Comparison of ENCODE assay signal across 8 cellular contexts in the genomic region with DNA sequence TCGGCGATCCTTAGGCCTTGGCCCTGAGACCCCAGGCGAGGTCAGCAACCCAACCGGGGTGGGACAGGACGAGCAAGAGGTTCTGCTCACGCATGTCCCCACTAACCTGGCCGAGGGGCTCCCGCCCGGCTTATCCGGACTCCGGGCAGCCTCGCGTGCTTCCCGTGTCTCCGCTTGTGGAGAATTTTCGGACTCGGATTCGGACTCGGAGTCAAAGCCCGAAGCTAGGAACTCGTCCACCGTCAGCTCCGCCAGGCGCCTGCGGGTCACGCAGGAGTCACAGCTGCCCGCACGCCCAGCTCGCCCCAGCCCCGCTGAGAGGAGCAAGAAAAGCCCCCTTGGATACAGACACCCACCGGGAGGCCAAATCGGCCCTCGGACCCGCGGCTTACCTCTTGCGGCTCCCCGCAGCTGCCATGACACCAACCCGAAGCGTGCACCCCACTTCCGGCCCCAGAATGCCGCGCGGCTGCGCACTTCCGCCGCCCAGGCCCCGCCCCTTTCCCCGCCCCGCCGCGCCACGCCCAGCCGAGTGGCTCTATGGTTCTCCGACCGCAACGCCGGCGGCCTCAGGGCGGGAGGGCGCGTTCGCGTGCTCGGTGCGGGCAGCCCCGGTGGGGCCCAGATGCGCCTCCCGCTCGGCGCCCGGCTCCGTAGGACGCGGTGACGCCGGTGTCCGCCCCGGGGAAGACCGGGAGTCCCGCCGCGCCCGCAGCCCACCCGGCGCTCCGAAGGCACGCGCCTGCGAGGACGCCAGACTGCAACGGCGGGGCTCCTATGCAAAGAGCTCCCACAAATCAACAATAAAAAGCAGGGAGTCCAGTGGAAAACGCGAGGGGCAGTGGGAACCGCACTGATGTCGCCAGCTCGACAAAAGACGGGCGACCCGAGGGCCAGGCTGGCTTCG.
DNase-seq lines count a peak whose midpoint lies in the region; ATAC-seq and TF ChIP-seq lines count a peak whose summit lies in the region.

A gene (minus strand): TSS at position 434 of the 907 bp plus-strand sequence. CDS start 16 bp downstream, at position 418.

- peaks cover 37% of the 10 kb centered on the region for H3K36me3 ChIP-seq in neuron (ENCODE audit: insufficient read depth, low read length)
- H3K36me3 ChIP-seq in subcutaneous abdominal adipose tissue (ENCODE audit: control insufficient read depth in 5 of 5, insufficient read depth in 5 of 5, low read length in 5 of 5) = peaks cover 0 to 46% (median 32%) of the 10 kb centered on the region in 5 donors

- ATAC-seq in GM21723 (IDR thresholded peaks at IDR 0.05; ENCODE audit: unreplicated experiment) = peak; percentile 63

- peak within 1 kb of the TSS; percentile 54 for H2AFZ ChIP-seq in neuron (ENCODE audit: low read depth, low read length)

- peak within 1 kb of the TSS; percentile 59 to 95 (median 91) for H3K9ac ChIP-seq in subcutaneous abdominal adipose tissue (ENCODE audit: low read length in 5 of 5)

- TF ChIP-seq CTCF in foreskin fibroblast (IDR thresholded peaks at IDR 0.05; ENCODE audit: low read depth, low read length) = no peak

- H3K27ac ChIP-seq in subcutaneous abdominal adipose tissue (ENCODE audit: low read depth, low read length) = peak within 1 kb of the TSS; percentile 23

- DNase-seq in DMS53 treated with DMSO at 0.1 percent for 48 hours (lab: John Stamatoyannopoulos, UW; ENCODE audit: unreplicated experiment) (peak; percentile 63), Kasumi-1 (lab: John Stamatoyannopoulos, UW) (peak; percentile 76 to 79), SIG-M5 treated with dmso at 0.1 percent for 504 hours (lab: John Stamatoyannopoulos, UW; ENCODE audit: unreplicated experiment) (peak; percentile 68), activated gamma-delta T cell (lab: John Stamatoyannopoulos, UW) (peak; percentile 92), foreskin fibroblast (peak; percentile 87 to 97)

- no peaks in the 10 kb centered on the region for H3K27me3 ChIP-seq in neuron (ENCODE audit: insufficient read depth, low read length)
- no peaks in the 10 kb centered on the region for H3K27me3 ChIP-seq in subcutaneous abdominal adipose tissue (ENCODE audit: control insufficient read depth in 5 of 5, insufficient read depth in 4 of 5, low read length in 5 of 5)

- H3K4me3 ChIP-seq in foreskin fibroblast (ENCODE audit: low read depth in 1 of 2, low read length in 2 of 2) (peak within 1 kb of the TSS; percentile 67 to 100), neuron (ENCODE audit: low read length) (peak within 1 kb of the TSS; percentile 67), subcutaneous abdominal adipose tissue (ENCODE audit: low read depth in 1 of 5, low read length in 5 of 5) (peak within 1 kb of the TSS; percentile 94 to 99 (median 97))

- H3K9me3 ChIP-seq in neuron (ENCODE audit: low read length) (no peaks in the 10 kb centered on the region), subcutaneous abdominal adipose tissue (ENCODE audit: control insufficient read depth in 5 of 5, low read length in 5 of 5) (no peaks in the 10 kb centered on the region)

- peaks cover 17% of the 10 kb centered on the region for H3K4me1 ChIP-seq in neuron (ENCODE audit: insufficient read depth, low read length)
- peaks cover 5 to 38% (median 34%) of the 10 kb centered on the region in 5 donors for H3K4me1 ChIP-seq in subcutaneous abdominal adipose tissue (ENCODE audit: control insufficient read depth in 5 of 5, insufficient read depth in 5 of 5, low read length in 5 of 5)

Comparison
In these comparisons a context has a peak if more than half of its experiments do, and no peak if none do; other contexts are left out.
1. Peak in every context shown above with its lines: DNase-seq, ATAC-seq, H3K4me3 ChIP-seq and H3K27ac ChIP-seq.